Comparison of ENCODE assay signal across 8 cellular contexts in the genomic region with DNA sequence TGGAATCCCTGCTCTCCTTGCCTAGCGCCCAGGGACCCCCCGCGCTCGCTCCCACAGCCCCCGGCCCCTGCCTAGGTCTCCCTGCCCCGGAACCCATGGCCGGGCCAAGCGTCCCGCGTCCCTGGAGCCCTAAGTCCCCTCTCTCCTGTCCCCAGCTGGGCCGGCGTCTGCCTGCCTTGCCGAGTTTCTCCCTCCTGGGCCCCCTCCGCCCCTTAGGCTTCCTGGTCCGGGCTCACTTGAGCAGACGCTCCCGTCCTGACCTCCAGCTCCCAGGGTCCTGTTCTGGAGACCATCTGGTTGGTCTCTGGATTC. TPM values are rescaled to one million over a fixed set of nuclear protein-coding genes. Genes with fewer than 3 reads are reported as not detected.
A peak's percentile ranks its signal among the peaks of the same experiment; 100 is the strongest.
DNase-seq lines count a peak whose midpoint lies in the region; ATAC-seq and TF ChIP-seq lines count a peak whose summit lies in the region.

No MANE protein-coding gene starts in this region.

- peaks cover 60% of the 10 kb centered on the region for H3K4me1 Mint-ChIP-seq in activated naive CD4-positive, alpha-beta T cell treated with anti-CD3 and anti-CD28 coated beads for 36 hours (ENCODE audit: low read depth)
- peaks cover 48% of the 10 kb centered on the region for H3K4me1 Mint-ChIP-seq in T-helper 17 cell

- no peaks in the 10 kb centered on the region for H3K9me3 ChIP-seq in T-helper 17 cell (ENCODE audit: control insufficient read depth, low read length, poor library complexity, severe bottlenecking)
- H3K9me3 ChIP-seq in left ventricle myocardium inferior (replicated peaks), result no peaks in the 10 kb centered on the region

- TF ChIP-seq CTCF in left ventricle myocardium inferior (IDR thresholded peaks at IDR 0.05; ENCODE audit: borderline replicate concordance), result no peak

- ATAC-seq in T-helper 17 cell, result no peak

- peak overlapping the region; percentile 98 for H3K4me3 Mint-ChIP-seq in activated naive CD4-positive, alpha-beta T cell treated with anti-CD3 and anti-CD28 coated beads for 36 hours
- H3K4me3 Mint-ChIP-seq in T-helper 17 cell, result peak overlapping the region; percentile 94

- H3K27ac ChIP-seq in left ventricle myocardium inferior (replicated peaks), result peak overlapping the region; percentile 92
- peak overlapping the region; percentile 8 to 93 (median 85) for H3K27ac ChIP-seq in skin epidermis

- H3K36me3 ChIP-seq in left ventricle myocardium inferior, result no peaks in the 10 kb centered on the region

- H3K27me3 ChIP-seq in left ventricle myocardium inferior (ENCODE audit: low read depth), result no peaks in the 10 kb centered on the region

- no peak overlapping the region for H3K27ac Mint-ChIP-seq in activated naive CD4-positive, alpha-beta T cell treated with anti-CD3 and anti-CD28 coated beads for 36 hours
- peak overlapping the region; percentile 85 for H3K27ac Mint-ChIP-seq in T-helper 17 cell

- peaks cover 44% of the 10 kb centered on the region for H3K4me1 ChIP-seq in left ventricle myocardium inferior

- H3K4me3 ChIP-seq in left ventricle myocardium inferior (peak overlapping the region; percentile 87), skin epidermis (peak overlapping the region; percentile 73 to 99 (median 95))

- H3K9me3 Mint-ChIP-seq in activated naive CD4-positive, alpha-beta T cell treated with anti-CD3 and anti-CD28 coated beads for 36 hours, result no peaks in the 10 kb centered on the region

- peaks cover 13% of the 10 kb centered on the region for H3K36me3 Mint-ChIP-seq in activated naive CD4-positive, alpha-beta T cell treated with anti-CD3 and anti-CD28 coated beads for 36 hours (ENCODE audit: low read depth)
- H3K36me3 Mint-ChIP-seq in T-helper 17 cell (ENCODE audit: low read depth), result no peaks in the 10 kb centered on the region

- DNase-seq in activated naive CD4-positive, alpha-beta T cell treated with anti-CD3 and anti-CD28 coated beads for 36 hours, result no peak
- DNase-seq in activated naive CD4-positive, alpha-beta T cell treated with Interleukin-2 at 50 U/mL for 16 hours, result no peak
- DNase-seq in T-helper 17 cell, result no peak
- DNase-seq in left ventricle myocardium inferior, result no peak
- no peak for DNase-seq in ureter (ENCODE audit: low spot score)
- no peak for DNase-seq in NOMO-1 treated with dmso at 0.1 percent for 144 hours (lab: John Stamatoyannopoulos, UW; ENCODE audit: unreplicated experiment)
- no peak for DNase-seq in iPS-NIHi11 (ENCODE audit: low spot score)

- intact Hi-C loops in activated naive CD4-positive, alpha-beta T cell treated with anti-CD3 and anti-CD28 coated beads for 36 hours (cut with micrococcal nuclease), result no loop called here
- intact Hi-C loops in left ventricle myocardium inferior (cut with micrococcal nuclease), result no loop called here

- CTCF ChIA-PET in activated naive CD4-positive, alpha-beta T cell treated with anti-CD3 and anti-CD28 coated beads for 36 hours (lab: Charles Lee), result no interaction called here

- H3K27me3 Mint-ChIP-seq in activated naive CD4-positive, alpha-beta T cell treated with anti-CD3 and anti-CD28 coated beads for 36 hours (ENCODE audit: low read depth), result no peaks in the 10 kb centered on the region
- no peaks in the 10 kb centered on the region for H3K27me3 Mint-ChIP-seq in T-helper 17 cell

RNA-seq across cellular contexts. Expression of gene NCLN, which starts 0.6 kb away (rescaled TPM):
- total RNA-seq in activated naive CD4-positive, alpha-beta T cell treated with anti-CD3 and anti-CD28 coated beads for 36 hours, result 10 to 100 TPM; 38.4 to 42.9 TPM
- total RNA-seq in T-helper 17 cell (10 to 100 TPM; 47.8 to 50.6 TPM), left ventricle myocardium inferior (28.3 TPM), ureter (69.2 TPM)

RNA-seq across cellular contexts. Expression of gene S1PR4, which starts 7.8 kb away (rescaled TPM):
- 10 to 100 TPM; 22.4 to 24.1 TPM for total RNA-seq in activated naive CD4-positive, alpha-beta T cell treated with anti-CD3 and anti-CD28 coated beads for 36 hours
- total RNA-seq in T-helper 17 cell (10 to 100 TPM; 83.1 to 97.0 TPM), left ventricle myocardium inferior (0.60 TPM), ureter (0.89 TPM)

RNA-seq across cellular contexts. Expression of gene CELF5, which starts 38.1 kb away (rescaled TPM):
- total RNA-seq in activated naive CD4-positive, alpha-beta T cell treated with anti-CD3 and anti-CD28 coated beads for 36 hours, result not detected
- total RNA-seq in T-helper 17 cell (under 1 TPM; 0.42 to 0.57 TPM), left ventricle myocardium inferior (not detected), ureter (0.62 TPM)

RNA-seq across cellular contexts. Expression of gene GNA15, which starts 50.5 kb away (rescaled TPM):
- 10 to 100 TPM; 26.6 to 28.4 TPM for total RNA-seq in activated naive CD4-positive, alpha-beta T cell treated with anti-CD3 and anti-CD28 coated beads for 36 hours
- total RNA-seq in T-helper 17 cell (10 to 100 TPM; 28.7 to 54.1 TPM), left ventricle myocardium inferior (1.2 TPM), ureter (28.5 TPM)

Comparison
In these comparisons a context has a peak if more than half of its experiments do, and no peak if none do; other contexts are left out.
1. RNA of gene S1PR4, which starts 7.8 kb away (total RNA-seq): 83.1 to 97.0 TPM in T-helper 17 cell and 22.4 to 24.1 TPM in activated naive CD4-positive, alpha-beta T cell treated with anti-CD3 and anti-CD28 coated beads for 36 hours; 0.89 TPM in ureter (single experiment) and 0.60 TPM in left ventricle myocardium inferior (single experiment); every median in the first group is over 10 times any median in the second.